Comparison of ENCODE assay signal across 1 cellular context in genomic region chr5:14760548-14761002, GRCh38.
TF ChIP-seq lines count a peak whose summit lies in the region.

No MANE protein-coding gene starts in this region.

TF ChIP-seq in HepG2, 621 proteins besides CTCF, POLR2A, EP300 and RAD21 (continued from another document):
- TF ChIP-seq PATZ1 (CRISPR knock-in tag; IDR thresholded peaks at IDR 0.05): no peak
- TF ChIP-seq TBX2 (CRISPR knock-in tag; IDR thresholded peaks at IDR 0.05; ENCODE audit: borderline replicate concordance): 0 out of 2 replicates have a peak, but pooled peaks have one; percentile 26
- no peak for TF ChIP-seq THAP7 (CRISPR knock-in tag; IDR thresholded peaks at IDR 0.05)
- no peak for TF ChIP-seq GLMP (CRISPR knock-in tag; IDR thresholded peaks at IDR 0.05; ENCODE audit: borderline replicate concordance)
- 0 out of 2 replicates have a peak, but pooled peaks have one; percentile 25 for TF ChIP-seq ZFP82 (CRISPR knock-in tag; IDR thresholded peaks at IDR 0.05; ENCODE audit: borderline replicate concordance)
- no peak for TF ChIP-seq NONO (IDR thresholded peaks at IDR 0.05)
- 0 out of 2 replicates have a peak, but pooled peaks have one; percentile 23 for TF ChIP-seq NONO (CRISPR knock-in tag; conservative IDR thresholded peaks at IDR 0.05)
- TF ChIP-seq HOXA3 (CRISPR knock-in tag; IDR thresholded peaks at IDR 0.05): peak; percentile 47; the same call in 1 of the 2 replicates
- TF ChIP-seq ZNF367 (CRISPR knock-in tag; IDR thresholded peaks at IDR 0.05; ENCODE audit: borderline replicate concordance): no peak
- TF ChIP-seq AGO1 (IDR thresholded peaks at IDR 0.05; ENCODE audit: low read depth, low read length, poor library complexity, severe bottlenecking): no peak
- no peak for TF ChIP-seq AKNA (CRISPR knock-in tag; IDR thresholded peaks at IDR 0.05; ENCODE audit: borderline replicate concordance)
- peak; percentile 93 for TF ChIP-seq NR2F2 (IDR thresholded peaks at IDR 0.05; ENCODE audit: borderline replicate concordance, low read depth)
- TF ChIP-seq ZNF510 (CRISPR knock-in tag; IDR thresholded peaks at IDR 0.05; ENCODE audit: low read depth): 0 out of 2 replicates have a peak, but pooled peaks have one; percentile 42
- no peak for TF ChIP-seq RNF219 (CRISPR knock-in tag; IDR thresholded peaks at IDR 0.05)
- no peak for TF ChIP-seq HOXA9 (CRISPR knock-in tag; IDR thresholded peaks at IDR 0.05; ENCODE audit: borderline replicate concordance)
- no peak for TF ChIP-seq FOXA1 (IDR thresholded peaks at IDR 0.05)
- no peak for TF ChIP-seq FOXA1 (CRISPR knock-in tag; IDR thresholded peaks at IDR 0.05)
- TF ChIP-seq TFAP4 (IDR thresholded peaks at IDR 0.05; ENCODE audit: borderline replicate concordance, low read depth): peak; percentile 61
- TF ChIP-seq ZNF577 (CRISPR knock-in tag; IDR thresholded peaks at IDR 0.05; ENCODE audit: borderline replicate concordance, low read depth): no peak
- no peak for TF ChIP-seq ATF1 (CRISPR knock-in tag; IDR thresholded peaks at IDR 0.05)
- TF ChIP-seq YEATS2 (CRISPR knock-in tag; IDR thresholded peaks at IDR 0.05; ENCODE audit: borderline replicate concordance): no peak
- no peak for TF ChIP-seq SPEN (CRISPR knock-in tag; IDR thresholded peaks at IDR 0.05; ENCODE audit: low read depth)
- no peak for TF ChIP-seq MTF2 (CRISPR knock-in tag; IDR thresholded peaks at IDR 0.05; ENCODE audit: borderline replicate concordance)
- no peak for TF ChIP-seq ZNF792 (CRISPR knock-in tag; IDR thresholded peaks at IDR 0.05)
- no peak for TF ChIP-seq ZNF580 (CRISPR knock-in tag; IDR thresholded peaks at IDR 0.05; ENCODE audit: borderline replicate concordance, low read depth)
